ENCODE assay signal across 8 cellular contexts in the genomic region with DNA sequence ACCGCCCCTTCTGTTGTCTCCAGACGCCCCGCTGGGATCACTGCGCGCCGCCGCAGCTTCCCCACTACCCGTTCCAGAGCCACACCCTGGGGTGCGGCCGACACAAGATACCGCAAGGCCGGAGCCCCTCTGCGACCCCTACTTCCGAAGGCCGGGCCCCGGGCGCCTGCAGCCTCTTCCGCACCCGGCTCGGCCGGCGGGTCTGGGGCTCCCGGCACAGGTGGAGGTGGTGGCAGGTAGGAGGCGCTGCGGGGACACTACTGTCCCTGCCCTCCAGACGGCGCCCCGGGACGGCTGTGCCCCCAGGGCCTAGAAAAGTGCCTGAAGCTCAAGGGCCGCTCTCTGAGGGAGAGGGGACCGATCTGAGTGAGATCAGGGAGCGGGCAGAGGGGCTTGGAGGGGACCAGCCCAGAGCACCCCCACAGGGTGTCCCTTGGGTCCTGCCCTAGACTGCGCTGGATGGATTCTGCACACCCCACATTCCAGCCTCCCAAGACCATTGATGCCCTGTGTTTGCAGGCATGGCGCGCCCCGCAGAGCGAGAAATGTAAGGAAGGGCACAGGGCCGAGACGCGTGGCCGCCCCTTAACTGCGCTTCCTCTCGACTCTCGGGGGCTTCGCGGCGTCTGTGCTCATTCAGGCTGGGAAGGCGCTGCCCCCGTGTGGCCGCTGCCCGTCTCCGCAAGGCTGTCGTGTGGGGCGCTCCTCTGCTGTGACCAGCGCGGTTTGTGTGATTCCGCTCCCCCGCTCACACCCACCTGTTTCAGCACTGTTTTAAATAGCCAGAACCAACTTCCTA.
A peak's percentile ranks its signal among the peaks of the same experiment; 100 is the strongest.
DNase-seq lines count a peak whose midpoint lies in the region; ATAC-seq and TF ChIP-seq lines count a peak whose summit lies in the region.

No MANE protein-coding gene starts in this region.

- H3K4me3 ChIP-seq in GM06990 (replicated peaks; ENCODE audit: low read depth, low read length) (peak overlapping the region; percentile 29), NB4 (ENCODE audit: low read depth, low read length) (peak overlapping the region; percentile 53), right cardiac atrium (ENCODE audit: low read length) (peak overlapping the region; percentile 60), prostate gland (peak overlapping the region; percentile 42 to 46), upper lobe of right lung (peak overlapping the region; percentile 62)

- no peaks in the 10 kb centered on the region for H3K36me3 ChIP-seq in GM06990 (ENCODE audit: control insufficient read depth, insufficient read depth, low read length)
- no peaks in the 10 kb centered on the region for H3K36me3 ChIP-seq in prostate gland
- no peaks in the 10 kb centered on the region for H3K36me3 ChIP-seq in upper lobe of right lung

- H3K27ac ChIP-seq in right cardiac atrium (ENCODE audit: low read length) (peak overlapping the region; percentile 74), prostate gland (peak overlapping the region; percentile 58 to 70), upper lobe of right lung (peak overlapping the region; percentile 83)

- peaks cover 4% of the 10 kb centered on the region; the same call in 1 of the 2 replicates for H3K27me3 Mint-ChIP-seq in HFFc6 (ENCODE audit: insufficient read depth)
- peaks cover 60% of the 10 kb centered on the region for H3K27me3 Mint-ChIP-seq in T-helper 1 cell treated with Interleukin-12 subunit alpha and Interleukin-12 subunit beta and Interleukin-4 antibody, amounts not matched to agents 30 μg/mL and 1 μg/mL, for 36 hours (ENCODE audit: low read depth)

- H3K27me3 ChIP-seq in GM06990 (replicated peaks; ENCODE audit: control insufficient read depth, insufficient read depth, low read length) (no peaks in the 10 kb centered on the region; the same call in 1 of the 2 replicates), right cardiac atrium (ENCODE audit: control insufficient read depth, insufficient read depth) (no peaks in the 10 kb centered on the region), prostate gland (replicated peaks; ENCODE audit: insufficient read depth) (no peaks in the 10 kb centered on the region), upper lobe of right lung (no peaks in the 10 kb centered on the region)

- H3K9me3 ChIP-seq in right cardiac atrium (ENCODE audit: control insufficient read depth, low read length) (peaks cover 2% of the 10 kb centered on the region), prostate gland (no peaks in the 10 kb centered on the region), upper lobe of right lung (no peaks in the 10 kb centered on the region)

- ATAC-seq in right cardiac atrium: peak; percentile 90 to 92
- ATAC-seq in upper lobe of right lung: peak; percentile 89

- TF ChIP-seq CTCF in GM06990 (IDR thresholded peaks at IDR 0.05; ENCODE audit: insufficient read depth, low read length, poor library complexity, severe bottlenecking): peak; percentile 91
- TF ChIP-seq CTCF in HFFc6 (IDR thresholded peaks at IDR 0.05): peak; percentile 92
- TF ChIP-seq CTCF in NB4 (IDR thresholded peaks at IDR 0.05; ENCODE audit: low read depth, low read length): peak; percentile 82
- peak; percentile 71 to 80 (median 76) for TF ChIP-seq CTCF in prostate gland (IDR thresholded peaks at IDR 0.05)
- TF ChIP-seq CTCF in upper lobe of right lung (IDR thresholded peaks at IDR 0.05): peak; percentile 74

- peak overlapping the region; percentile 87 for H3K4me3 Mint-ChIP-seq in HFFc6
- peak overlapping the region; percentile 67 for H3K4me3 Mint-ChIP-seq in T-helper 1 cell treated with Interleukin-12 subunit alpha and Interleukin-12 subunit beta and Interleukin-4 antibody, amounts not matched to agents 30 μg/mL and 1 μg/mL, for 36 hours

- peaks cover 8% of the 10 kb centered on the region for H3K36me3 Mint-ChIP-seq in HFFc6 (ENCODE audit: low read depth)
- no peaks in the 10 kb centered on the region for H3K36me3 Mint-ChIP-seq in T-helper 1 cell treated with Interleukin-12 subunit alpha and Interleukin-12 subunit beta and Interleukin-4 antibody, amounts not matched to agents 30 μg/mL and 1 μg/mL, for 36 hours (ENCODE audit: low read depth)

- peaks cover 6% of the 10 kb centered on the region for H3K4me1 ChIP-seq in right cardiac atrium (ENCODE audit: control insufficient read depth, insufficient read depth, low read length)
- H3K4me1 ChIP-seq in prostate gland (replicated peaks): peaks cover 21% of the 10 kb centered on the region
- H3K4me1 ChIP-seq in upper lobe of right lung: peaks cover 33% of the 10 kb centered on the region

- peak; percentile 81 for DNase-seq in GM06990 (ENCODE audit: extremely low read depth, insufficient read length)
- DNase-seq in HFFc6: peak; percentile 73
- DNase-seq in NB4 (ENCODE audit: low read depth): peak; percentile 90
- DNase-seq in amygdala (lab: John Stamatoyannopoulos, UW): peak in 48 of 56 donors; percentile 14 to 77 (median 44)
- DNase-seq in right cardiac atrium: peak; percentile 89 to 95 (median 94)
- peak; percentile 60 for DNase-seq in prostate gland (ENCODE audit: low spot score)
- DNase-seq in upper lobe of right lung: peak; percentile 86

- H3K27ac Mint-ChIP-seq in HFFc6: peak overlapping the region; percentile 86
- no peak overlapping the region for H3K27ac Mint-ChIP-seq in T-helper 1 cell treated with Interleukin-12 subunit alpha and Interleukin-12 subunit beta and Interleukin-4 antibody, amounts not matched to agents 30 μg/mL and 1 μg/mL, for 36 hours

- H3K9me3 Mint-ChIP-seq in HFFc6: peaks cover 8% of the 10 kb centered on the region; the same call in 1 of the 2 replicates
- H3K9me3 Mint-ChIP-seq in T-helper 1 cell treated with Interleukin-12 subunit alpha and Interleukin-12 subunit beta and Interleukin-4 antibody, amounts not matched to agents 30 μg/mL and 1 μg/mL, for 36 hours: no peaks in the 10 kb centered on the region

- TF ChIP-seq POLR2A in NB4 (IDR thresholded peaks at IDR 0.05; ENCODE audit: extremely low read depth, insufficient read length) (no peak), prostate gland (IDR thresholded peaks at IDR 0.05) (no peak)

- intact Hi-C loops in right cardiac atrium (cut with DNase I) (loop anchor here (5.0 to 10.0 kb wide), 5 partner anchors 275 to 365 kb away; a partner anchor contains a TSS), prostate gland (cut with DNase I) (loop anchor here (5.0 to 10.0 kb wide), 3 partner anchors 65 to 362 kb away; no protein-coding TSS in a partner anchor), upper lobe of right lung (cut with DNase I) (loop anchor here (10.0 kb wide), 1 partner anchor 292 kb away; a partner anchor contains a TSS)

- peaks cover 34% of the 10 kb centered on the region for H3K4me1 Mint-ChIP-seq in HFFc6 (ENCODE audit: low read depth)
- H3K4me1 Mint-ChIP-seq in T-helper 1 cell treated with Interleukin-12 subunit alpha and Interleukin-12 subunit beta and Interleukin-4 antibody, amounts not matched to agents 30 μg/mL and 1 μg/mL, for 36 hours (ENCODE audit: low read depth): peaks cover 12% of the 10 kb centered on the region

- WGBS in right cardiac atrium: 1% methylated on average over 58 of the region's 58 CpGs
- under 1% methylated on average over 55 of the region's 58 CpGs for WGBS in prostate gland

Comparison
In these comparisons a context has a peak if more than half of its experiments do, and no peak if none do; other contexts are left out.
1. Peak in every context shown above with its lines: DNase-seq, ATAC-seq, H3K4me3 ChIP-seq and H3K27ac ChIP-seq.
2. DNase-seq: peak in every context shown above with its lines; median percentile 94 in right cardiac atrium; 90 in NB4; 86 in upper lobe of right lung; 81 in GM06990; 73 in HFFc6; 60 in prostate gland; 44 in amygdala.